In genomic region chr3:51386852-51387229, GRCh38 we compare ENCODE assay signal across 8 cellular contexts. TPM values are rescaled to one million over a fixed set of nuclear protein-coding genes. Genes with fewer than 3 reads are reported as not detected.
DNase-seq lines count a peak whose midpoint lies in the region; ATAC-seq and TF ChIP-seq lines count a peak whose summit lies in the region.

No MANE protein-coding gene starts in this region.

- no peak overlapping the region for H3K27ac ChIP-seq in IMR-90 (ENCODE audit: insufficient read depth, low read length)
- H3K27ac ChIP-seq in spleen: peak overlapping the region in 3 of 8 donors; percentile 92 to 98 (median 96)

- H3K4me2 ChIP-seq in IMR-90 (ENCODE audit: low read depth, low read length): peak overlapping the region; percentile 94

- intact Hi-C loops in IMR-90 (cut with micrococcal nuclease) (loop anchor here (5.0 kb wide), 3 partner anchors 415 to 1040 kb away; partner anchors contain the start of gene ZMYND10), posterior cingulate gyrus (cut with DNase I) (loop anchor here (5.0 kb wide), 1 partner anchor 115 kb away; the partner anchor contains the start of gene DCAF1), spleen (cut with DNase I; ENCODE audit: low total_unique reads) (loop anchor here (10.0 kb wide), 1 partner anchor 288 kb away; the partner anchor contains the start of gene TEX264)

- no peak overlapping the region for H3K4ac ChIP-seq in IMR-90 (ENCODE audit: low read depth, low read length)

- no peak overlapping the region for H2BK120ac ChIP-seq in IMR-90 (ENCODE audit: low read depth, low read length)

- peaks cover 26% of the 10 kb centered on the region for H3K36me3 ChIP-seq in IMR-90 (ENCODE audit: control insufficient read depth, insufficient read depth, low read length)
- H3K36me3 ChIP-seq in mucosa of stomach (ENCODE audit: control insufficient read depth, insufficient read depth, low read length): peaks cover 11% of the 10 kb centered on the region
- H3K36me3 ChIP-seq in spleen: peaks cover 0 to 43% (median 13%) of the 10 kb centered on the region in 6 donors

- in situ Hi-C loops in IMR-90 (cut with MboI; ENCODE audit: low sequenced_read_pairs): loop anchor here (25.0 kb wide), 2 partner anchors 550 to 1050 kb away; partner anchors contain the start of genes PARP3, RASSF1, RRP9 and TUSC2

- H3K27me3 ChIP-seq in IMR-90 (ENCODE audit: control insufficient read depth, insufficient read depth, low read length) (no peaks in the 10 kb centered on the region), mucosa of stomach (ENCODE audit: control insufficient read depth, insufficient read depth, low read length) (no peaks in the 10 kb centered on the region), spleen (replicated peaks in 1 of 7) (no peaks in the 10 kb centered on the region)

- H3K4me3 Mint-ChIP-seq in central memory CD8-positive, alpha-beta T cell: peak overlapping the region; percentile 97

- WGBS in IMR-90 (ENCODE audit: extremely low coverage in 2 of 2, insufficient read length in 1 of 2), 2 experiments: no CpG with 5 or more reads among the region's 5 CpGs
- WGBS in spleen, 5 donors: 82 to 87% (median 85%) methylated on average over 5 of the region's 5 CpGs

- no peaks in the 10 kb centered on the region for H3K27me3 Mint-ChIP-seq in central memory CD8-positive, alpha-beta T cell

- H2AFZ ChIP-seq in IMR-90 (replicated peaks; ENCODE audit: low read length, poor library complexity): no peak overlapping the region

- H3K9me1 ChIP-seq in IMR-90 (ENCODE audit: insufficient read depth, low read length): no peaks in the 10 kb centered on the region

- H2BK20ac ChIP-seq in IMR-90 (ENCODE audit: low read depth, low read length): no peak overlapping the region

- ATAC-seq in IMR-90 (ENCODE audit: low read depth): no peak
- ATAC-seq in central memory CD8-positive, alpha-beta T cell (replicated peaks; ENCODE audit: extremely low read depth, poor library complexity, severe bottlenecking): no peak
- no peak for ATAC-seq in GM19328 (IDR thresholded peaks at IDR 0.05; ENCODE audit: unreplicated experiment)

- TF ChIP-seq CTCF in AG09309 (IDR thresholded peaks at IDR 0.05; ENCODE audit: control insufficient read depth, insufficient read depth, low read depth, low read length, missing control alignments) (no peak), IMR-90 (conservative IDR thresholded peaks at IDR 0.05; ENCODE audit: low read depth, low read length) (no peak), spleen (IDR thresholded peaks at IDR 0.05 in 8 of 11, conservative IDR thresholded peaks at IDR 0.05 in 3 of 11) (no peak)

- H2BK5ac ChIP-seq in IMR-90 (ENCODE audit: low read depth, low read length, poor library complexity, severe bottlenecking): no peak overlapping the region

- DNase-seq in AG09309 (ENCODE audit: low read depth): no peak
- no peak for DNase-seq in IMR-90
- no peak for DNase-seq in central memory CD8-positive, alpha-beta T cell (ENCODE audit: low spot score in 2 of 2)
- no peak for DNase-seq in posterior cingulate gyrus
- no peak for DNase-seq in OCI-M2 (lab: John Stamatoyannopoulos, UW; ENCODE audit: unreplicated experiment)
- DNase-seq in spleen: no peak

- dilution Hi-C loops in IMR-90 (cut with HindIII; ENCODE audit: low sequenced_read_pairs, unreplicated experiment): no loop called here

- no peak overlapping the region for H2BK15ac ChIP-seq in IMR-90 (ENCODE audit: low read depth, low read length)

- H3K9ac ChIP-seq in IMR-90 (ENCODE audit: low read depth, low read length) (peak overlapping the region; percentile 93; the same call in 1 of the 2 replicates), mucosa of stomach (ENCODE audit: low read length) (peak overlapping the region; percentile 75)

- no peak overlapping the region for H3K18ac ChIP-seq in IMR-90 (ENCODE audit: low read depth, low read length)

- no peak overlapping the region for H3K27ac Mint-ChIP-seq in central memory CD8-positive, alpha-beta T cell (ENCODE audit: low read depth)

- no peak overlapping the region for H2AK5ac ChIP-seq in IMR-90 (ENCODE audit: low read depth, low read length)

- H3K14ac ChIP-seq in IMR-90 (replicated peaks; ENCODE audit: low read depth, low read length): peak overlapping the region; percentile 59; the same call in 1 of the 2 replicates

- H3K79me1 ChIP-seq in IMR-90 (ENCODE audit: low read depth in 1 of 2, low read length in 2 of 2): peaks cover 29 to 63% of the 10 kb centered on the region in 2 experiments

- no peak overlapping the region for H4K91ac ChIP-seq in IMR-90 (ENCODE audit: insufficient read depth, low read depth, low read length)

- H3K9me3 ChIP-seq in IMR-90 (ENCODE audit: control insufficient read depth, insufficient read depth, low read length): no peaks in the 10 kb centered on the region
- H3K9me3 ChIP-seq in mucosa of stomach (ENCODE audit: control insufficient read depth, low read length): no peaks in the 10 kb centered on the region
- no peaks in the 10 kb centered on the region for H3K9me3 ChIP-seq in spleen

- peaks cover 34% of the 10 kb centered on the region for H3K36me3 Mint-ChIP-seq in central memory CD8-positive, alpha-beta T cell (ENCODE audit: insufficient read depth)

- CTCF ChIA-PET in IMR-90 (lab: Yijun Ruan, JAX): no interaction called here

- no peak overlapping the region for H2AK9ac ChIP-seq in IMR-90 (replicated peaks; ENCODE audit: low read depth, low read length, poor library complexity)

- TF ChIP-seq RAD21 in IMR-90 (IDR thresholded peaks at IDR 0.05; ENCODE audit: low read length): no peak

- H3K9me3 Mint-ChIP-seq in central memory CD8-positive, alpha-beta T cell: no peaks in the 10 kb centered on the region

- no TSS peak for BruUV-seq in IMR-90 (replicated peaks; lab: Mats Ljungman, UMichigan)

- peak overlapping the region; percentile 78 for H3K4me3 ChIP-seq in AG09309 (ENCODE audit: control insufficient read depth, low read depth, low read length)
- no peak overlapping the region for H3K4me3 ChIP-seq in IMR-90 (ENCODE audit: insufficient read depth, low read depth, low read length)
- peak overlapping the region; percentile 0 for H3K4me3 ChIP-seq in mucosa of stomach (ENCODE audit: low read length)
- peak overlapping the region in 4 of 8 donors; percentile 83 to 90 (median 88) for H3K4me3 ChIP-seq in spleen

- no peak overlapping the region for H4K8ac ChIP-seq in IMR-90 (ENCODE audit: low read depth in 2 of 2, low read length in 2 of 2)

- peak overlapping the region; percentile 46; the same call in 1 of the 2 replicates for H3K23ac ChIP-seq in IMR-90 (ENCODE audit: low read depth, low read length)

- peaks cover 56% of the 10 kb centered on the region for H3K4me1 Mint-ChIP-seq in central memory CD8-positive, alpha-beta T cell

- no peak for TF ChIP-seq POLR2A in IMR-90 (IDR thresholded peaks at IDR 0.05; ENCODE audit: low read depth, low read length)
- TF ChIP-seq POLR2A in spleen (IDR thresholded peaks at IDR 0.05): no peak

- H3K56ac ChIP-seq in IMR-90 (ENCODE audit: extremely low read depth, insufficient read depth, low read length): no peak overlapping the region

- peaks cover 46% of the 10 kb centered on the region for H4K20me1 ChIP-seq in IMR-90 (ENCODE audit: insufficient read depth, low read length)

- POLR2A ChIA-PET in IMR-90 (lab: Charles Lee; ENCODE audit: unreplicated experiment): no interaction called here

- H4K5ac ChIP-seq in IMR-90 (ENCODE audit: low read depth, low read length): no peak overlapping the region

- peaks cover 10% of the 10 kb centered on the region for H3K4me1 ChIP-seq in IMR-90 (ENCODE audit: control insufficient read depth, insufficient read depth, low read length)
- peaks cover 61% of the 10 kb centered on the region for H3K4me1 ChIP-seq in mucosa of stomach (ENCODE audit: control insufficient read depth, insufficient read depth, low read length)
- peaks cover 37 to 80% (median 66%) of the 10 kb centered on the region in 6 donors for H3K4me1 ChIP-seq in spleen

TF ChIP-seq in IMR-90, 13 proteins besides CTCF, POLR2A, EP300 and RAD21 (continues in another document):
- no peak for TF ChIP-seq MAZ (IDR thresholded peaks at IDR 0.05; ENCODE audit: borderline replicate concordance, low read depth, low read length)
- no peak for TF ChIP-seq ELK1 (IDR thresholded peaks at IDR 0.05; ENCODE audit: borderline replicate concordance, low read depth, low read length)
- no peak for TF ChIP-seq MAFK (IDR thresholded peaks at IDR 0.05; ENCODE audit: low read depth, low read length)
- no peak for TF ChIP-seq NFE2L2 (IDR thresholded peaks at IDR 0.05; ENCODE audit: low read depth, low read length)
- no peak for TF ChIP-seq USF2 (IDR thresholded peaks at IDR 0.05; ENCODE audit: low read depth, low read length)
- no peak for TF ChIP-seq RCOR1 (IDR thresholded peaks at IDR 0.05; ENCODE audit: insufficient replicate concordance, low read length)
- no peak for TF ChIP-seq BHLHE40 (IDR thresholded peaks at IDR 0.05; ENCODE audit: low read depth, low read length)
- no peak for TF ChIP-seq CHD1 (IDR thresholded peaks at IDR 0.05; ENCODE audit: low read depth, low read length)

RNA-seq across cellular contexts. Expression of gene MANF, which starts 1.8 kb away (rescaled TPM):
- total RNA-seq in IMR-90 (2012; rRNA removed) (65.4 and 78.9 TPM in 2 replicates), spleen (10 to 100 TPM; 32.0 to 85.8 (median 51.0) TPM)
- polyA plus RNA-seq in IMR-90 (2012; rRNA removed) (122 and 131 TPM in 2 replicates), spleen (10 to 100 TPM; 31.8 to 46.7 (median 38.0) TPM)
- polyA plus RNA-seq in IMR-90 (2012; cell fraction: cytosol; rRNA removed): 40.5 and 61.4 TPM in 2 replicates
- 7.3 and 37.0 TPM in 2 replicates for polyA plus RNA-seq in IMR-90 (2012; cell fraction: nucleus; rRNA removed; ENCODE audit: low replicate concordance)

RNA-seq across cellular contexts. Expression of gene RBM15B, which starts 4.2 kb away (rescaled TPM):
- total RNA-seq in IMR-90 (2012; rRNA removed) (17.2 and 17.4 TPM in 2 replicates), spleen (10 to 100 TPM; 19.7 to 34.6 (median 29.0) TPM)
- polyA plus RNA-seq in IMR-90 (2012; rRNA removed) (15.0 and 16.2 TPM in 2 replicates), spleen (10 to 100 TPM in 1 of 3 donors, 1 to 10 TPM in 2; 6.4 to 10.7 (median 7.4) TPM)
- polyA plus RNA-seq in IMR-90 (2012; cell fraction: cytosol; rRNA removed): 16.0 and 21.0 TPM in 2 replicates
- polyA plus RNA-seq in IMR-90 (2012; cell fraction: nucleus; rRNA removed; ENCODE audit: low replicate concordance): 7.4 and 10.0 TPM in 2 replicates
